ENCODE assay signal across 9 cellular contexts in the genomic region with DNA sequence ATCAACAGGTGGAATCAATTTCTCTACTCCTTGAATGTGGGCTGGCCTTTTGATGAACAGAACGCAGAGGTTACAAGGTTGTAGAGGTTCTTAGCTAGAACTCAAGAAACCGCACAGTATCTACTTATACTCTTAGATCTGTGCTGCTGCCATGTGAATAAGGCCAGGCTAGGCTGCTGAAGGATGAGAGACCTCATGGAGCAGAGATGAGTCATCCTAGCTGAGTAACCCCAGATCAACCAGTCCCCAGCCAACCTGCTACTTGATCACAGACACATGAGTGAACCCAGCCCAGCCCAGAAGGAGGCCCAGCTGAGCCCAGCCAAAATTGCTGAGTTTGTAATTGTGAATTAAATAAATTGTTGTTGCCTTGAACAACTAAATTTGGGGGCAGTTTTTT. TPM values are rescaled to one million over a fixed set of nuclear protein-coding genes. Genes with fewer than 3 reads are reported as not detected.
DNase-seq lines count a peak whose midpoint lies in the region; ATAC-seq and TF ChIP-seq lines count a peak whose summit lies in the region.
"Had no signal": no experiment of that assay in that cellular context is flagged by ENCODE, and none has a peak within 500 bp of the region (broad histone marks: within the 10 kb centered on the region; RNA-seq: fewer than 3 reads in every experiment).

No MANE protein-coding gene starts in this region.

- H3K9me3 ChIP-seq in WERI-Rb-1 (ENCODE audit: severe bottlenecking), result no peaks in the 10 kb centered on the region

- TF ChIP-seq CTCF in WERI-Rb-1 (IDR thresholded peaks at IDR 0.05; ENCODE audit: low read depth, low read length), result no peak
- TF ChIP-seq CTCF in omental fat pad (IDR thresholded peaks at IDR 0.05), result no peak

- peak; percentile 51 for DNase-seq in EL
- DNase-seq in WERI-Rb-1, result peak; percentile 37
- DNase-seq in islet precursor cell, result peak; percentile 75
- DNase-seq in DMS79 (lab: John Stamatoyannopoulos, UW), result no peak
- no peak for DNase-seq in omental fat pad (ENCODE audit: low spot score)
- no peak for DNase-seq in NAMALWA (ENCODE audit: low spot score)

- H3K27me3 ChIP-seq in WERI-Rb-1 (ENCODE audit: insufficient read depth, low read depth, severe bottlenecking), result no peaks in the 10 kb centered on the region

- H3K27ac ChIP-seq in WERI-Rb-1, result no peak overlapping the region

- ATAC-seq in HG02938 (IDR thresholded peaks at IDR 0.05; ENCODE audit: unreplicated experiment) (peak; percentile 49), omental fat pad (ENCODE audit: low FRiP score) (no peak), HG03460 (IDR thresholded peaks at IDR 0.05; ENCODE audit: unreplicated experiment) (no peak)
- ATAC-seq: Panc1 had no signal

- no peaks in the 10 kb centered on the region for H3K36me3 ChIP-seq in WERI-Rb-1

- no peak overlapping the region for H3K4me3 ChIP-seq in WERI-Rb-1 (ENCODE audit: low read depth, low read length)

RNA-seq across cellular contexts. Expression of gene BCAR3, which starts 35.3 kb away (rescaled TPM):
- 10 to 100 TPM; 43.7 to 73.5 (median 45.8) TPM for total RNA-seq in omental fat pad

Comparison
In these comparisons a context has a peak if more than half of its experiments do, and no peak if none do; other contexts are left out.
1. DNase-seq: peak in EL (single experiment), WERI-Rb-1 (single experiment) and islet precursor cell (single experiment); none in DMS79 (single experiment), omental fat pad (single experiment) and NAMALWA (single experiment).